In genomic region chrX:17167915-17168314, GRCh38 we compare ENCODE assay signal across 8 cellular contexts.
"Had no signal": no experiment of that assay in that cellular context is flagged by ENCODE, and none has a peak within 500 bp of the region (broad histone marks: within the 10 kb centered on the region; RNA-seq: fewer than 3 reads in every experiment).

No MANE protein-coding gene starts in this region.

- H3K27ac Mint-ChIP-seq: GM23338, HFFc6, IgD-negative memory B cell had no signal

- FAIRE-seq: HepG2 had no signal

- ATAC-seq: GM23338, HCT116, HepG2 had no signal

- H3K27ac ChIP-seq: HL-60 had no signal

- H3K9me3 ChIP-seq: HAP-1 had no signal

- H3K4me2 ChIP-seq: GM23338 had no signal

- H3K4me1 ChIP-seq: HAP-1 had no signal

- H2AFZ ChIP-seq: GM23338 had no signal

- H3K9me3 Mint-ChIP-seq: HFFc6 had no signal

- H3K4me3 Mint-ChIP-seq: GM23338, HFFc6, IgD-negative memory B cell had no signal

- H3K4me1 Mint-ChIP-seq: GM23338, IgD-negative memory B cell had no signal

- H3K27me3 Mint-ChIP-seq: IgD-negative memory B cell had no signal

- H3K36me3 ChIP-seq: HAP-1 had no signal

- DNase-seq: H7, HFFc6 had no signal

- H3K4me3 ChIP-seq: GM23338, HAP-1 had no signal

- H3K36me3 Mint-ChIP-seq: IgD-negative memory B cell had no signal
